5 cellular contexts compared by ENCODE assay signal in genomic region chr2:97333674-97334073, GRCh38.
A peak's percentile ranks its signal among the peaks of the same experiment; 100 is the strongest.
DNase-seq lines count a peak whose midpoint lies in the region; ATAC-seq and TF ChIP-seq lines count a peak whose summit lies in the region.
"Not testable (repeated sequence)": the region's sequence is repeated elsewhere in the genome, so short reads cannot be mapped to it uniquely, and the experiment has no call there.

No MANE protein-coding gene starts in this region.

- CTCF ChIA-PET in activated B cell treated with CpG ODN at 0.5 μM for 24 hours (lab: Charles Lee), result not testable (repeated sequence)

- H3K4me1 Mint-ChIP-seq in activated B cell treated with CpG ODN at 0.5 μM for 24 hours; activated naive CD8-positive, alpha-beta T cell treated with anti-CD3 and anti-CD28 coated beads, Interleukin-2, amount 10 ng/mL, durations not matched to agents 7 days and 5 days; memory B cell; naive B cell; stimulated activated naive B cell treated with anti-CD40 and anti-IgM and Interleukin-4, amounts not matched to agents 10 μg/mL and 1 μg/mL and 100 μg/mL, for 72 hours: not testable (repeated sequence)

- H3K9me3 Mint-ChIP-seq in activated B cell treated with CpG ODN at 0.5 μM for 24 hours; activated naive CD8-positive, alpha-beta T cell treated with anti-CD3 and anti-CD28 coated beads, Interleukin-2, amount 10 ng/mL, durations not matched to agents 7 days and 5 days; memory B cell; naive B cell; stimulated activated naive B cell treated with anti-CD40 and anti-IgM and Interleukin-4, amounts not matched to agents 10 μg/mL and 1 μg/mL and 100 μg/mL, for 72 hours: not testable (repeated sequence)

- TF ChIP-seq CTCF in activated B cell treated with CpG ODN at 0.5 μM for 24 hours (IDR thresholded peaks at IDR 0.05), result not testable (repeated sequence)

- POLR2A ChIA-PET in activated B cell treated with CpG ODN at 0.5 μM for 24 hours (lab: Charles Lee); activated naive CD8-positive, alpha-beta T cell treated with anti-CD3 and anti-CD28 coated beads, Interleukin-2, amount 10 ng/mL, durations not matched to agents 7 days and 5 days (lab: Charles Lee): not testable (repeated sequence)

- not testable (repeated sequence) for H3K36me3 Mint-ChIP-seq in activated B cell treated with CpG ODN at 0.5 μM for 24 hours (ENCODE audit: low read depth); activated naive CD8-positive, alpha-beta T cell treated with anti-CD3 and anti-CD28 coated beads, Interleukin-2, amount 10 ng/mL, durations not matched to agents 7 days and 5 days; memory B cell; naive B cell; stimulated activated naive B cell treated with anti-CD40 and anti-IgM and Interleukin-4, amounts not matched to agents 10 μg/mL and 1 μg/mL and 100 μg/mL, for 72 hours

- H3K4me3 Mint-ChIP-seq in activated B cell treated with CpG ODN at 0.5 μM for 24 hours; activated naive CD8-positive, alpha-beta T cell treated with anti-CD3 and anti-CD28 coated beads, Interleukin-2, amount 10 ng/mL, durations not matched to agents 7 days and 5 days; memory B cell; naive B cell; stimulated activated naive B cell treated with anti-CD40 and anti-IgM and Interleukin-4, amounts not matched to agents 10 μg/mL and 1 μg/mL and 100 μg/mL, for 72 hours: not testable (repeated sequence)

- DNase-seq in activated B cell treated with CpG ODN at 0.5 μM for 24 hours; activated naive CD8-positive, alpha-beta T cell treated with anti-CD3 and anti-CD28 coated beads, Interleukin-2, amount 10 ng/mL, durations not matched to agents 7 days and 5 days; memory B cell (ENCODE audit: low spot score in 2 of 2); naive B cell; stimulated activated naive B cell treated with anti-CD40 and anti-IgM and Interleukin-4, amounts not matched to agents 10 μg/mL and 1 μg/mL and 100 μg/mL, for 72 hours: not testable (repeated sequence)

- H3K27me3 Mint-ChIP-seq in activated B cell treated with CpG ODN at 0.5 μM for 24 hours; activated naive CD8-positive, alpha-beta T cell treated with anti-CD3 and anti-CD28 coated beads, Interleukin-2, amount 10 ng/mL, durations not matched to agents 7 days and 5 days; memory B cell; naive B cell; stimulated activated naive B cell treated with anti-CD40 and anti-IgM and Interleukin-4, amounts not matched to agents 10 μg/mL and 1 μg/mL and 100 μg/mL, for 72 hours: not testable (repeated sequence)

- H3K27ac Mint-ChIP-seq in activated B cell treated with CpG ODN at 0.5 μM for 24 hours; activated naive CD8-positive, alpha-beta T cell treated with anti-CD3 and anti-CD28 coated beads, Interleukin-2, amount 10 ng/mL, durations not matched to agents 7 days and 5 days; memory B cell; naive B cell; stimulated activated naive B cell treated with anti-CD40 and anti-IgM and Interleukin-4, amounts not matched to agents 10 μg/mL and 1 μg/mL and 100 μg/mL, for 72 hours: not testable (repeated sequence)

- intact Hi-C loops in activated B cell treated with CpG ODN at 0.5 μM for 24 hours (cut with micrococcal nuclease), result not testable (repeated sequence)

- ATAC-seq in activated B cell treated with CpG ODN at 0.5 μM for 24 hours (ENCODE audit: low read depth), result peak; percentile 72
- ATAC-seq in activated naive CD8-positive, alpha-beta T cell treated with anti-CD3 and anti-CD28 coated beads, Interleukin-2, amount 10 ng/mL, durations not matched to agents 7 days and 5 days (ENCODE audit: low read depth), result peak; percentile 73
- ATAC-seq in memory B cell (ENCODE audit: low read depth), result peak; percentile 76
- peak; percentile 73 to 75 for ATAC-seq in naive B cell (ENCODE audit: low read depth in 2 of 2)
- peak; percentile 76 to 87 for ATAC-seq in stimulated activated naive B cell treated with anti-CD40 and anti-IgM and Interleukin-4, amounts not matched to agents 10 μg/mL and 1 μg/mL and 100 μg/mL, for 72 hours (replicated peaks)
